12 cellular contexts compared by ENCODE assay signal in the genomic region with DNA sequence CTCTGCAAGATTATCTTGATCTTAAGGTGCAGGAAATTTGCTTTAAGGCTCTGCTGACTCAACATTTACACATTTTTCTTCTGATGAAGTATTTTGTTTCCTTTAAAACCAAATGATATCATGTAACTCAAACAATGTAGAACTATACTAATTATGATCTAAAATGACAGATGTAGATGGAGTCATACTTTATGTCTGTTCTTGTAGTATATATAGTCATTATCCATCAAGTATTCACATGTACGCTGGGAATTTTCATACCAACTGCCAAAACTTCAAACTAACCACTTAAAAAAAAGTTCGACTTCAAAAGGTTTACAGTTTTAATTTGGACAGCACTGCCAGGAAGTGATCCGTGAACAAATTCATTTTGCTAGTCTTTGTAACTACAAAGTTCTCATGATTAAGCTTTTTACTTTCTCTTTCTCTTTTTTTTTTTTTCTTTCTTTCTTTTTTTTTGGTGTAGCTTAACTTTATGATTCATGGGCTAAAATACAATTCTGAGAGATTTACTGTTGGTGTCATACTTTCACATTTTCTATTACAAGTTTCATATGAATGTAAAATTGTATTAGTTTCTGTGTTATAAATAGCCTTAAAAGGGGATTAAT.
DNase-seq lines count a peak whose midpoint lies in the region; ATAC-seq, FAIRE-seq and TF ChIP-seq lines count a peak whose summit lies in the region.
"Had no signal": no experiment of that assay in that cellular context is flagged by ENCODE, and none has a peak within 500 bp of the region (broad histone marks: within the 10 kb centered on the region; RNA-seq: fewer than 3 reads in every experiment).

No MANE protein-coding gene starts in this region.

- H3K27me3 ChIP-seq in left ventricle myocardium inferior (ENCODE audit: low read depth): no peaks in the 10 kb centered on the region

- H3K27ac Mint-ChIP-seq in brain: peak overlapping the region in 4 of 5 experiments; percentile 22 to 95 (median 88)
- H3K27ac Mint-ChIP-seq: memory B cell had no signal

- peaks cover 28% of the 10 kb centered on the region for H3K4me1 Mint-ChIP-seq in brain
- H3K4me1 Mint-ChIP-seq: memory B cell had no signal

- H3K27ac ChIP-seq in left ventricle myocardium inferior (replicated peaks): no peak overlapping the region
- no peak overlapping the region for H3K27ac ChIP-seq in kidney (ENCODE audit: low read depth in 2 of 2, low read length in 2 of 2)

- peak overlapping the region; percentile 12 for H3K4me3 ChIP-seq in left ventricle myocardium inferior
- H3K4me3 ChIP-seq in kidney (ENCODE audit: low read length in 2 of 2): peak overlapping the region; percentile 1 to 12
- H3K4me3 ChIP-seq: skin epidermis had no signal

- no peak overlapping the region for H3K9ac ChIP-seq in kidney (ENCODE audit: low read length in 2 of 2)

- H3K9me3 Mint-ChIP-seq in brain: peaks cover 0 to 17% (median 0%) of the 10 kb centered on the region in 5 experiments

- intact Hi-C loops in left ventricle myocardium inferior (cut with micrococcal nuclease): no loop called here
- intact Hi-C loops in cardiac septum (cut with DNase I): no loop called here
- intact Hi-C loops in kidney (cut with DNase I): no loop called here
- intact Hi-C loops in sciatic nerve (cut with DNase I): no loop called here
- intact Hi-C loops in left cardiac atrium (cut with DNase I): no loop called here

- H3K36me3 ChIP-seq in left ventricle myocardium inferior (no peaks in the 10 kb centered on the region), kidney (ENCODE audit: control insufficient read depth in 1 of 2, insufficient read depth in 2 of 2, low read length in 2 of 2) (no peaks in the 10 kb centered on the region)

- no peak for FAIRE-seq in kidney (lab: Jason Lieb, UNC)
- no peak for FAIRE-seq in urothelium cell line (lab: Jason Lieb, UNC)

- no peak for DNase-seq in left ventricle myocardium inferior
- no peak for DNase-seq in cardiac septum (ENCODE audit: low spot score)
- DNase-seq in kidney: no peak
- DNase-seq in urothelium cell line (ENCODE audit: low spot score): peak; percentile 3
- no peak for DNase-seq in sciatic nerve (ENCODE audit: low spot score)
- DNase-seq in left cardiac atrium: no peak
- DNase-seq: activated effector memory CD4-positive, alpha-beta T cell treated with anti-CD3 and anti-CD28 coated beads, Interleukin-2, amount 50 U/mL, for 16 hours; NCI-H187 had no signal

- H3K4me1 ChIP-seq in left ventricle myocardium inferior (no peaks in the 10 kb centered on the region), kidney (ENCODE audit: control insufficient read depth in 1 of 2, insufficient read depth in 1 of 2, low read depth in 1 of 2, low read length in 2 of 2) (no peaks in the 10 kb centered on the region)

- ATAC-seq in sciatic nerve (no peak), GM21786 (IDR thresholded peaks at IDR 0.05; ENCODE audit: unreplicated experiment) (no peak), left cardiac atrium (no peak)

- H3K4me3 Mint-ChIP-seq in brain: peak overlapping the region in 4 of 5 experiments; percentile 25 to 87 (median 62)
- H3K4me3 Mint-ChIP-seq: memory B cell had no signal

- H3K9me3 ChIP-seq in left ventricle myocardium inferior (replicated peaks) (no peaks in the 10 kb centered on the region), kidney (ENCODE audit: control insufficient read depth in 1 of 2, low read length in 2 of 2) (no peaks in the 10 kb centered on the region)

- no peak for TF ChIP-seq CTCF in left ventricle myocardium inferior (IDR thresholded peaks at IDR 0.05; ENCODE audit: borderline replicate concordance)
- no peak for TF ChIP-seq CTCF in brain (conservative IDR thresholded peaks at IDR 0.05)
- TF ChIP-seq CTCF in kidney (IDR thresholded peaks at IDR 0.05; ENCODE audit: borderline replicate concordance, extremely low read depth, insufficient read depth): no peak

- no peaks in the 10 kb centered on the region for H3K27me3 Mint-ChIP-seq in brain
- H3K27me3 Mint-ChIP-seq: memory B cell had no signal

- peaks cover 4% of the 10 kb centered on the region for H3K36me3 Mint-ChIP-seq in brain
- H3K36me3 Mint-ChIP-seq: memory B cell had no signal
